Comparison of ENCODE assay signal across 1 cellular context in genomic region chr22:49943405-49943765, GRCh38.
TF ChIP-seq lines count a peak whose summit lies in the region.

No MANE protein-coding gene starts in this region.

TF ChIP-seq in HepG2, 621 proteins besides CTCF, POLR2A, EP300 and RAD21 (continued from another document):
- TF ChIP-seq AHDC1 (CRISPR knock-in tag; IDR thresholded peaks at IDR 0.05; ENCODE audit: borderline replicate concordance), result no peak
- TF ChIP-seq PHF21A (CRISPR knock-in tag; IDR thresholded peaks at IDR 0.05), result 0 out of 2 replicates have a peak, but pooled peaks have one; percentile 9
- no peak for TF ChIP-seq BRD4 (CRISPR knock-in tag; IDR thresholded peaks at IDR 0.05)
- no peak for TF ChIP-seq RXRA (CRISPR knock-in tag; IDR thresholded peaks at IDR 0.05)
- no peak for TF ChIP-seq SKI (IDR thresholded peaks at IDR 0.05; ENCODE audit: partially characterized antibody)
- no peak for TF ChIP-seq ZNF383 (CRISPR knock-in tag; IDR thresholded peaks at IDR 0.05; ENCODE audit: borderline replicate concordance)
- no peak for TF ChIP-seq ZNF775 (CRISPR knock-in tag; IDR thresholded peaks at IDR 0.05; ENCODE audit: borderline replicate concordance)
- 0 out of 2 replicates have a peak, but pooled peaks have one; percentile 30 for TF ChIP-seq ZNF777 (CRISPR knock-in tag; IDR thresholded peaks at IDR 0.05)
- TF ChIP-seq ZMAT5 (CRISPR knock-in tag; IDR thresholded peaks at IDR 0.05; ENCODE audit: borderline replicate concordance, low read depth), result no peak
- TF ChIP-seq, protein P1, sequence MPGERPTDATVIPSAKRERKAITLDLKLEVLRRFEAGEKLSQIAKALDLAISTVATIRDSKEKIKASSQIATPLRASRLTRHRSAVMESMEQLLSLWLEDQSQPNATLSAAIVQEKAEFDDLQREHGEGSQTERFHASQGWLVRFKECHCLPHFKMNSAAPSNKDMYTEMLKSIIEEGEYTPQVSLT (CRISPR knock-in tag; IDR thresholded peaks at IDR 0.05; ENCODE audit: borderline replicate concordance, low read depth), result no peak
- TF ChIP-seq ZNF598 (CRISPR knock-in tag; IDR thresholded peaks at IDR 0.05; ENCODE audit: borderline replicate concordance), result no peak
- no peak for TF ChIP-seq PHF5A (CRISPR knock-in tag; IDR thresholded peaks at IDR 0.05; ENCODE audit: low read depth, unreplicated experiment)
- no peak for TF ChIP-seq DMAP1 (CRISPR knock-in tag; IDR thresholded peaks at IDR 0.05)
- TF ChIP-seq RFX1 (IDR thresholded peaks at IDR 0.05), result no peak
- peak; percentile 48 for TF ChIP-seq ZFX (CRISPR knock-in tag; IDR thresholded peaks at IDR 0.05; ENCODE audit: low read depth)
- TF ChIP-seq ZNF430 (CRISPR knock-in tag; IDR thresholded peaks at IDR 0.05), result no peak; the same call in 1 of the 2 replicates
- no peak for TF ChIP-seq SMAD3 (CRISPR knock-in tag; IDR thresholded peaks at IDR 0.05)
- TF ChIP-seq ASH2L (IDR thresholded peaks at IDR 0.05; ENCODE audit: insufficient read length, low read depth, low read length), result no peak
- no peak for TF ChIP-seq POLR2G (IDR thresholded peaks at IDR 0.05; ENCODE audit: low read depth, low read length)
- peak; percentile 43; the same call in 1 of the 2 replicates for TF ChIP-seq ZNF605 (CRISPR knock-in tag; IDR thresholded peaks at IDR 0.05)
- no peak for TF ChIP-seq MTF2 (CRISPR knock-in tag; IDR thresholded peaks at IDR 0.05; ENCODE audit: borderline replicate concordance)
- no peak for TF ChIP-seq ZSCAN29 (CRISPR knock-in tag; conservative IDR thresholded peaks at IDR 0.05)
- no peak for TF ChIP-seq ZNF343 (CRISPR knock-in tag; IDR thresholded peaks at IDR 0.05)
- TF ChIP-seq RBFOX2 (IDR thresholded peaks at IDR 0.05; ENCODE audit: low read depth, low read length), result peak; percentile 11
- TF ChIP-seq TOE1 (CRISPR knock-in tag; IDR thresholded peaks at IDR 0.05), result no peak
- TF ChIP-seq CENPT (CRISPR knock-in tag; IDR thresholded peaks at IDR 0.05; ENCODE audit: low read depth), result no peak
- peak; percentile 9; the same call in 1 of the 2 replicates for TF ChIP-seq HNF1B (CRISPR knock-in tag; IDR thresholded peaks at IDR 0.05)
- TF ChIP-seq, protein P2, sequence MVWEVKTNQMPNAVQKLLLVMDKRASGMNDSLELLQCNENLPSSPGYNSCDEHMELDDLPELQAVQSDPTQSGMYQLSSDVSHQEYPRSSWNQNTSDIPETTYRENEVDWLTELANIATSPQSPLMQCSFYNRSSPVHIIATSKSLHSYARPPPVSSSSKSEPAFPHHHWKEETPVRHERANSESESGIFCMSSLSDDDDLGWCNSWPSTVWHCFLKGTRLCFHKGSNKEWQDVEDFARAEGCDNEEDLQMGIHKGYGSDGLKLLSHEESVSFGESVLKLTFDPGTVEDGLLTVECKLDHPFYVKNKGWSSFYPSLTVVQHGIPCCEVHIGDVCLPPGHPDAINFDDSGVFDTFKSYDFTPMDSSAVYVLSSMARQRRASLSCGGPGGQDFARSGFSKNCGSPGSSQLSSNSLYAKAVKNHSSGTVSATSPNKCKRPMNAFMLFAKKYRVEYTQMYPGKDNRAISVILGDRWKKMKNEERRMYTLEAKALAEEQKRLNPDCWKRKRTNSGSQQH (CRISPR knock-in tag; IDR thresholded peaks at IDR 0.05; ENCODE audit: low read depth), result no peak
- TF ChIP-seq CENPX (CRISPR knock-in tag; IDR thresholded peaks at IDR 0.05), result no peak
- TF ChIP-seq ZNF510 (CRISPR knock-in tag; IDR thresholded peaks at IDR 0.05; ENCODE audit: low read depth), result 0 out of 2 replicates have a peak, but pooled peaks have one; percentile 8
- TF ChIP-seq CHCHD3 (CRISPR knock-in tag; IDR thresholded peaks at IDR 0.05), result no peak
- TF ChIP-seq ADNP (CRISPR knock-in tag; IDR thresholded peaks at IDR 0.05), result no peak
- 0 out of 2 replicates have a peak, but pooled peaks have one; percentile 7 for TF ChIP-seq YEATS2 (CRISPR knock-in tag; IDR thresholded peaks at IDR 0.05; ENCODE audit: borderline replicate concordance)
- TF ChIP-seq, protein P3, sequence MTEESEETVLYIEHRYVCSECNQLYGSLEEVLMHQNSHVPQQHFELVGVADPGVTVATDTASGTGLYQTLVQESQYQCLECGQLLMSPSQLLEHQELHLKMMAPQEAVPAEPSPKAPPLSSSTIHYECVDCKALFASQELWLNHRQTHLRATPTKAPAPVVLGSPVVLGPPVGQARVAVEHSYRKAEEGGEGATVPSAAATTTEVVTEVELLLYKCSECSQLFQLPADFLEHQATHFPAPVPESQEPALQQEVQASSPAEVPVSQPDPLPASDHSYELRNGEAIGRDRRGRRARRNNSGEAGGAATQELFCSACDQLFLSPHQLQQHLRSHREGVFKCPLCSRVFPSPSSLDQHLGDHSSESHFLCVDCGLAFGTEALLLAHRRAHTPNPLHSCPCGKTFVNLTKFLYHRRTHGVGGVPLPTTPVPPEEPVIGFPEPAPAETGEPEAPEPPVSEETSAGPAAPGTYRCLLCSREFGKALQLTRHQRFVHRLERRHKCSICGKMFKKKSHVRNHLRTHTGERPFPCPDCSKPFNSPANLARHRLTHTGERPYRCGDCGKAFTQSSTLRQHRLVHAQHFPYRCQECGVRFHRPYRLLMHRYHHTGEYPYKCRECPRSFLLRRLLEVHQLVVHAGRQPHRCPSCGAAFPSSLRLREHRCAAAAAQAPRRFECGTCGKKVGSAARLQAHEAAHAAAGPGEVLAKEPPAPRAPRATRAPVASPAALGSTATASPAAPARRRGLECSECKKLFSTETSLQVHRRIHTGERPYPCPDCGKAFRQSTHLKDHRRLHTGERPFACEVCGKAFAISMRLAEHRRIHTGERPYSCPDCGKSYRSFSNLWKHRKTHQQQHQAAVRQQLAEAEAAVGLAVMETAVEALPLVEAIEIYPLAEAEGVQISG (CRISPR knock-in tag; IDR thresholded peaks at IDR 0.05), result no peak
